ENCODE assay signal across 9 cellular contexts in the genomic region with DNA sequence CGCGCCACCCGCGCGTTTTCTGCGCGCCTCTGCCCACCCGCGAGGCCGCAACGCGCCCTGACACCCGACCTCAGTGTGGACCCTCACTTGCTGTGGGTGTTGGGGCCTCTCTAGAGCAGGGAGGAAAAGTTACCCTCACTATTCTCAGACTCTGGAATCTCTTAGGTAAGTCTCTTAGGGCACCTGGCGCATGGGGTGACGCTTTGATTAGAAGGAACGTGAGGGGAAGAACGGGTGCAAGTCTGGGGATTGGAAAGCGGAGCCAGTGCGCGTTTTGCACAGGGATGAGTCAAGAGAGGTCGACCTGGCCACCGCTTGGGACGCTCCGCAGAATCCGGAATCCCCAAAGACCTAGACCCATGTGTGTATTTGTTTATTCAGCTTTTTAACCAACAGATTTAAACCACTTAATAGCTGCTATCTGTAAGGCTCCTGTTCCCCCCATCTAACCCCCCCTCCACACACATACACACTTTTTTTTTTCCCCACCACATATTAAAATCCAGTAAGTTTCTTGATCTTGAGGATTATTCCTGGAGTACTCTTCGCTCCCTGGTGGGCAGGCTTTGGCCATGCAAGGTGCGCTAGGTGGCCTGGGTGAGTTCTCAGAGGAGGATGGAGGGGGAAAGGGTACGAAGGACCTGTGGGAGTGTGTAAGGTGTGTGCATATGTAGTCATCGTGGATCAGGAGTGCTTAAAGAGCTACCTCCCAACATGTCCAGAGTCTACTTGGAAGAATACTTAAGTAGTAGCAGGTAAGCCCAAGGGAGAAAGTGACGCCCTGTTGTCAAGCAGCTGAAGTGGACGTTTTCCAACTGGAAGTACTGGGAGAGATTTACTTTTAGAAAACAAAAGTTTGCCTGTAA.
A peak's percentile ranks its signal among the peaks of the same experiment; 100 is the strongest.
DNase-seq lines count a peak whose midpoint lies in the region; ATAC-seq and TF ChIP-seq lines count a peak whose summit lies in the region.
"Had no signal": no experiment of that assay in that cellular context is flagged by ENCODE, and none has a peak within 500 bp of the region (broad histone marks: within the 10 kb centered on the region; RNA-seq: fewer than 3 reads in every experiment).

No MANE protein-coding gene starts in this region.

- peak overlapping the region; percentile 80 for H3K4me3 ChIP-seq in brain microvascular endothelial cell (ENCODE audit: low read depth, low read length)
- H3K4me3 ChIP-seq in lower lobe of right lung = peak overlapping the region; percentile 58
- peak overlapping the region; percentile 68 for H3K4me3 ChIP-seq in urinary bladder (ENCODE audit: low read depth, low read length)

- no peak for DNase-seq in activated T-cell treated with anti-CD3 and anti-CD28 coated beads, Interleukin-2, amount 50 U/mL, for 72 hours
- DNase-seq in activated T-cell treated with anti-CD3 and anti-CD28 coated beads, Interleukin-2, amount 50 U/mL, for 24 hours = no peak
- DNase-seq in brain microvascular endothelial cell (no peak), lower lobe of right lung (no peak), anterior cingulate cortex (lab: John Stamatoyannopoulos, UW) (no peak)
- no peak for DNase-seq in stimulated activated CD4-positive, alpha-beta T cell treated with anti-CD3 and anti-CD28 coated beads, Interleukin-4, amount 100 ng/mL, for 1 hour
- no peak for DNase-seq in activated naive CD4-positive, alpha-beta T cell treated with Interleukin-2 at 50 U/mL for 16 hours

- H3K27me3 ChIP-seq in brain microvascular endothelial cell (replicated peaks) (no peaks in the 10 kb centered on the region), lower lobe of right lung (ENCODE audit: low read depth) (peaks cover 46% of the 10 kb centered on the region)

- ATAC-seq in activated T-cell treated with anti-CD3 and anti-CD28 coated beads, Interleukin-2, amount 50 U/mL, for 72 hours (replicated peaks in 1 of 2) = no peak
- ATAC-seq in lower lobe of right lung = no peak

- H3K4me1 ChIP-seq in lower lobe of right lung (peaks cover 21% of the 10 kb centered on the region), urinary bladder (ENCODE audit: insufficient read depth) (peaks cover 2% of the 10 kb centered on the region)

- H3K4me1 Mint-ChIP-seq in activated T-cell treated with anti-CD3 and anti-CD28 coated beads, Interleukin-2, amount 50 U/mL, for 72 hours (ENCODE audit: low read depth) = peaks cover 34% of the 10 kb centered on the region
- peaks cover 39% of the 10 kb centered on the region for H3K4me1 Mint-ChIP-seq in activated T-cell treated with anti-CD3 and anti-CD28 coated beads, Interleukin-2, amount 50 U/mL, for 24 hours (ENCODE audit: low read depth)

- no peaks in the 10 kb centered on the region for H3K9me3 Mint-ChIP-seq in activated T-cell treated with anti-CD3 and anti-CD28 coated beads, Interleukin-2, amount 50 U/mL, for 72 hours
- no peaks in the 10 kb centered on the region for H3K9me3 Mint-ChIP-seq in activated T-cell treated with anti-CD3 and anti-CD28 coated beads, Interleukin-2, amount 50 U/mL, for 24 hours

- peaks cover 62% of the 10 kb centered on the region for H3K27me3 Mint-ChIP-seq in activated T-cell treated with anti-CD3 and anti-CD28 coated beads, Interleukin-2, amount 50 U/mL, for 72 hours (ENCODE audit: low read depth)
- peaks cover 63% of the 10 kb centered on the region for H3K27me3 Mint-ChIP-seq in activated T-cell treated with anti-CD3 and anti-CD28 coated beads, Interleukin-2, amount 50 U/mL, for 24 hours

- H3K4me3 Mint-ChIP-seq in activated T-cell treated with anti-CD3 and anti-CD28 coated beads, Interleukin-2, amount 50 U/mL, for 72 hours = peak overlapping the region; percentile 5 to 34
- no peak overlapping the region for H3K4me3 Mint-ChIP-seq in activated T-cell treated with anti-CD3 and anti-CD28 coated beads, Interleukin-2, amount 50 U/mL, for 24 hours

- H3K27ac ChIP-seq in brain microvascular endothelial cell (no peak overlapping the region), lower lobe of right lung (peak overlapping the region; percentile 18), urinary bladder (ENCODE audit: low read depth) (no peak overlapping the region)
- H3K27ac ChIP-seq: C4-2B had no signal

- H3K36me3 Mint-ChIP-seq in activated T-cell treated with anti-CD3 and anti-CD28 coated beads, Interleukin-2, amount 50 U/mL, for 72 hours (ENCODE audit: insufficient read depth in 2 of 2) = peaks cover 0 to 4% of the 10 kb centered on the region in 2 donors
- no peaks in the 10 kb centered on the region for H3K36me3 Mint-ChIP-seq in activated T-cell treated with anti-CD3 and anti-CD28 coated beads, Interleukin-2, amount 50 U/mL, for 24 hours (ENCODE audit: low read depth)

- H3K27ac Mint-ChIP-seq in activated T-cell treated with anti-CD3 and anti-CD28 coated beads, Interleukin-2, amount 50 U/mL, for 72 hours = no peak overlapping the region
- no peak overlapping the region for H3K27ac Mint-ChIP-seq in activated T-cell treated with anti-CD3 and anti-CD28 coated beads, Interleukin-2, amount 50 U/mL, for 24 hours

- TF ChIP-seq CTCF in brain microvascular endothelial cell (IDR thresholded peaks at IDR 0.05; ENCODE audit: low read depth, low read length, missing control alignments) = no peak
- no peak for TF ChIP-seq CTCF in lower lobe of right lung (IDR thresholded peaks at IDR 0.05)

- H3K36me3 ChIP-seq in brain microvascular endothelial cell (replicated peaks) = no peaks in the 10 kb centered on the region
- no peaks in the 10 kb centered on the region for H3K36me3 ChIP-seq in lower lobe of right lung
- no peaks in the 10 kb centered on the region for H3K36me3 ChIP-seq in urinary bladder (ENCODE audit: insufficient read depth)

- intact Hi-C loops in lower lobe of right lung (cut with DNase I) = no loop called here

- WGBS in urinary bladder = 10% methylated on average over 31 of the region's 31 CpGs

- H3K9me3 ChIP-seq in lower lobe of right lung = no peaks in the 10 kb centered on the region

- in situ Hi-C loops in brain microvascular endothelial cell (cut with HindIII; ENCODE audit: low pct_ligation_motif_present, low sequenced_read_pairs) = no loop called here
